In the genomic region with DNA sequence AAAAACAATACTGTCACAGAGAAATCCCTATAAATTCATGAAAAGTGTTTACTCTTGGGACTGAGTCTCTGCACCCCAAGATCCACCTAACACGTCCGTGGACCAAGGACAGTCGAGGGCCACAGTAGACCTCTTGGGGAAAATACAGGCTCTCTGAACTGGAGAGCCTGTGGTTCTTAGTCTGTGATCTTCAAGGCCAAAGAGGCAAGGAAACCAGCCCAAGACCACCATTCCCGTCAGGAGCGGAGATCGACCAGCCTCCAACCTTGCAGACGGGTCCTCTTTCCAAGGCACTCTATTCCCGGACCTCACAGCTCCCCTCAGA, we compare ENCODE assay signal across 8 cellular contexts. TPM values are rescaled to one million over a fixed set of nuclear protein-coding genes. Genes with fewer than 3 reads are reported as not detected.
DNase-seq lines count a peak whose midpoint lies in the region; ATAC-seq, FAIRE-seq and TF ChIP-seq lines count a peak whose summit lies in the region.

No MANE protein-coding gene starts in this region.

- H3K27me3 ChIP-seq in DOHH2 (ENCODE audit: control insufficient read depth, low read length) (no peaks in the 10 kb centered on the region), OCI-LY1 (ENCODE audit: insufficient read depth, low read length) (no peaks in the 10 kb centered on the region; the same call in 1 of the 2 replicates), pancreas (no peaks in the 10 kb centered on the region)

- H4K20me1 ChIP-seq in DOHH2 (ENCODE audit: control insufficient read depth, insufficient read depth, low read depth, low read length) (no peaks in the 10 kb centered on the region), OCI-LY1 (ENCODE audit: insufficient read depth, low read length) (no peaks in the 10 kb centered on the region)

- H3K4me3 ChIP-seq in DOHH2 (ENCODE audit: low read length): peak overlapping the region; percentile 81
- H3K4me3 ChIP-seq in OCI-LY1 (ENCODE audit: low read depth, low read length, poor library complexity, severe bottlenecking): peak overlapping the region; percentile 67
- peak overlapping the region; percentile 86 for H3K4me3 ChIP-seq in epithelial cell of esophagus (ENCODE audit: low read length)
- peak overlapping the region; percentile 34 to 61 (median 50) for H3K4me3 ChIP-seq in pancreas

- no peak overlapping the region for H2AFZ ChIP-seq in OCI-LY1 (ENCODE audit: low read length)

- H3K27ac ChIP-seq in DOHH2 (ENCODE audit: low read depth, low read length): peak overlapping the region; percentile 41
- H3K27ac ChIP-seq in OCI-LY1 (ENCODE audit: low read depth, low read length, poor library complexity, severe bottlenecking): no peak overlapping the region
- peak overlapping the region; percentile 80 to 96 (median 96) for H3K27ac ChIP-seq in pancreas

- ATAC-seq in pancreas (no peak), HG02840 (IDR thresholded peaks at IDR 0.05; ENCODE audit: low FRiP score, unreplicated experiment) (no peak), GM18907 (IDR thresholded peaks at IDR 0.05; ENCODE audit: unreplicated experiment) (no peak)

- TF ChIP-seq CTCF in DOHH2 (IDR thresholded peaks at IDR 0.05; ENCODE audit: low read depth, low read length, poor library complexity, severe bottlenecking) (no peak), OCI-LY1 (IDR thresholded peaks at IDR 0.05; ENCODE audit: low read length) (no peak), epithelial cell of esophagus (IDR thresholded peaks at IDR 0.05; ENCODE audit: insufficient read depth, low read depth, low read length, missing control alignments) (no peak), pancreas (IDR thresholded peaks at IDR 0.05) (no peak)

- H3K9me3 ChIP-seq in DOHH2 (ENCODE audit: control insufficient read depth, insufficient read depth, low read length) (no peaks in the 10 kb centered on the region), OCI-LY1 (ENCODE audit: low read length) (no peaks in the 10 kb centered on the region), pancreas (no peaks in the 10 kb centered on the region)

- intact Hi-C loops in pancreas (cut with DNase I): loop anchor here in 1 of 3 donors (10.0 kb wide), 1 partner anchor 291 kb away; no protein-coding TSS in a partner anchor

- H3K4me2 ChIP-seq in DOHH2 (ENCODE audit: low read length) (peak overlapping the region; percentile 83), OCI-LY1 (ENCODE audit: low read length) (peak overlapping the region; percentile 78)

- WGBS in pancreas, 2 donors: 6 to 8% methylated on average over 8 of the region's 8 CpGs

- H3K4me1 ChIP-seq in DOHH2 (ENCODE audit: control insufficient read depth, low read length) (peaks cover 38% of the 10 kb centered on the region), OCI-LY1 (ENCODE audit: insufficient read depth, low read length, severe bottlenecking) (peaks cover 32% of the 10 kb centered on the region), pancreas (peaks cover 0 to 23% (median 7%) of the 10 kb centered on the region in 3 donors)

- FAIRE-seq in pancreas (lab: Jason Lieb, UNC): no peak

- peaks cover 43% of the 10 kb centered on the region for H3K79me2 ChIP-seq in DOHH2 (ENCODE audit: control insufficient read depth, low read length)
- no peaks in the 10 kb centered on the region for H3K79me2 ChIP-seq in OCI-LY1 (ENCODE audit: insufficient read depth, low read length)

- DNase-seq in epithelial cell of esophagus (ENCODE audit: low read depth): no peak
- DNase-seq in pancreas: no peak
- DNase-seq in NCI-H2081 (lab: John Stamatoyannopoulos, UW): no peak
- no peak for DNase-seq in activated CD4-positive, CD25-positive, alpha-beta regulatory T cell (lab: John Stamatoyannopoulos, UW)

- H3K9me2 ChIP-seq in DOHH2 (replicated peaks; ENCODE audit: control insufficient read depth, low read length) (no peaks in the 10 kb centered on the region), OCI-LY1 (ENCODE audit: low read depth, low read length) (no peaks in the 10 kb centered on the region)

- peaks cover 5% of the 10 kb centered on the region; the same call in 1 of the 2 replicates for H3F3A ChIP-seq in DOHH2 (ENCODE audit: control insufficient read depth, insufficient read depth)
- H3F3A ChIP-seq in OCI-LY1 (ENCODE audit: insufficient read depth, low read length): no peaks in the 10 kb centered on the region

- H3K36me3 ChIP-seq in DOHH2 (ENCODE audit: control insufficient read depth, low read length) (peaks cover 4% of the 10 kb centered on the region; the same call in 1 of the 2 replicates), OCI-LY1 (ENCODE audit: insufficient read depth, low read length) (no peaks in the 10 kb centered on the region), pancreas (no peaks in the 10 kb centered on the region)

- H3K9ac ChIP-seq in OCI-LY1 (ENCODE audit: low read length): peak overlapping the region; percentile 43

RNA-seq across cellular contexts. Expression of gene APBB2, which starts 1.6 kb away (rescaled TPM):
- total RNA-seq in pancreas: 10 to 100 TPM; 11.0 to 21.6 (median 12.6) TPM
- polyA plus RNA-seq in pancreas: 10 to 100 TPM in 1 of 2 donors, 1 to 10 TPM in 1; 9.1 to 10.8 TPM

RNA-seq across cellular contexts. Expression of gene UCHL1, which starts 40.8 kb away (rescaled TPM):
- total RNA-seq in pancreas: 10 to 100 TPM in 3 of 6 donors, 1 to 10 TPM in 3; 2.7 to 21.9 (median 7.3) TPM
- 100 to 1,000 TPM in 1 of 2 donors, 10 to 100 TPM in 1; 50.8 to 198 TPM for polyA plus RNA-seq in pancreas
